2 cellular contexts compared by ENCODE assay signal in the genomic region with DNA sequence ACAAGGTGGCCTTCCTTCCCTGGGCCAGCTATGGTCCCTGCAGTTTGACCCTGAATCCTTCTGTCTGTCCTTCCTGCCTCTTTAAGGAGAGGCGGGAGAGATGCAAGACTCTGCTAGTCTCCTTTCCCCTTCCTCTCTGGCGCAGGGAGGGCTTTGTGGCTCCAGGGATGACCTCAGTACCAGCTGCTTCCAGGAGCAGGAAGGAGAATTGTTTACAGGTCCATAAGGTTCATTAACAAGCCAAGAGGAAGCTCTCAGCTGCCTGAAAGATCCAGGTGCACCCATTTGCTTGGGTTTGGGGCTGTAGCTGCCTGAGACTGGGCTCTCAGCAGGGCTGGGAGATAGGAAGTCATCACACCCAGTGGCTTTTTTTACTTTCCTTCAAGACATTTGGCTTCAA.
TF ChIP-seq lines count a peak whose summit lies in the region.

No MANE protein-coding gene starts in this region.

TF ChIP-seq in IMR-90, 13 proteins besides CTCF, POLR2A, EP300 and RAD21:
- TF ChIP-seq CHD1 (IDR thresholded peaks at IDR 0.05; ENCODE audit: low read depth, low read length) (no peak), SMC3 (IDR thresholded peaks at IDR 0.05; ENCODE audit: low read depth, low read length) (no peak), FOS (IDR thresholded peaks at IDR 0.05; ENCODE audit: low read depth, low read length) (no peak), NFE2L2 (IDR thresholded peaks at IDR 0.05; ENCODE audit: low read depth, low read length) (no peak), RFX5 (IDR thresholded peaks at IDR 0.05; ENCODE audit: low read depth, low read length) (no peak), RCOR1 (IDR thresholded peaks at IDR 0.05; ENCODE audit: insufficient replicate concordance, low read length) (no peak), MAFK (IDR thresholded peaks at IDR 0.05; ENCODE audit: low read depth, low read length) (no peak), ELK1 (IDR thresholded peaks at IDR 0.05; ENCODE audit: borderline replicate concordance, low read depth, low read length) (no peak), CEBPB (IDR thresholded peaks at IDR 0.05; ENCODE audit: low read depth, low read length) (no peak), BHLHE40 (IDR thresholded peaks at IDR 0.05; ENCODE audit: low read depth, low read length) (no peak), MAZ (IDR thresholded peaks at IDR 0.05; ENCODE audit: borderline replicate concordance, low read depth, low read length) (no peak), MXI1 (IDR thresholded peaks at IDR 0.05; ENCODE audit: borderline replicate concordance, low read depth, low read length) (no peak)
- TF ChIP-seq, protein P1, sequence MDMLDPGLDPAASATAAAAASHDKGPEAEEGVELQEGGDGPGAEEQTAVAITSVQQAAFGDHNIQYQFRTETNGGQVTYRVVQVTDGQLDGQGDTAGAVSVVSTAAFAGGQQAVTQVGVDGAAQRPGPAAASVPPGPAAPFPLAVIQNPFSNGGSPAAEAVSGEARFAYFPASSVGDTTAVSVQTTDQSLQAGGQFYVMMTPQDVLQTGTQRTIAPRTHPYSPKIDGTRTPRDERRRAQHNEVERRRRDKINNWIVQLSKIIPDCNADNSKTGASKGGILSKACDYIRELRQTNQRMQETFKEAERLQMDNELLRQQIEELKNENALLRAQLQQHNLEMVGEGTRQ (IDR thresholded peaks at IDR 0.05; ENCODE audit: low read depth, low read length) = no peak

TF ChIP-seq in WTC11, 78 proteins besides CTCF, POLR2A, EP300 and RAD21:
- TF ChIP-seq ZNF281 (CRISPR knock-in tag; IDR thresholded peaks at IDR 0.05) (no peak), ELF4 (CRISPR knock-in tag; IDR thresholded peaks at IDR 0.05; ENCODE audit: low read depth) (no peak), ZNF232 (CRISPR knock-in tag; IDR thresholded peaks at IDR 0.05) (no peak), TEAD1 (CRISPR knock-in tag; IDR thresholded peaks at IDR 0.05) (no peak), NR2C2 (CRISPR knock-in tag; IDR thresholded peaks at IDR 0.05) (no peak), SP1 (CRISPR knock-in tag; conservative IDR thresholded peaks at IDR 0.05) (no peak), ZNF121 (CRISPR knock-in tag; IDR thresholded peaks at IDR 0.05) (no peak), ATF6 (CRISPR knock-in tag; IDR thresholded peaks at IDR 0.05) (no peak), TP53 (CRISPR knock-in tag; IDR thresholded peaks at IDR 0.05) (no peak), FOXJ3 (CRISPR knock-in tag; IDR thresholded peaks at IDR 0.05; ENCODE audit: borderline replicate concordance) (no peak)
- TF ChIP-seq, protein P2, sequence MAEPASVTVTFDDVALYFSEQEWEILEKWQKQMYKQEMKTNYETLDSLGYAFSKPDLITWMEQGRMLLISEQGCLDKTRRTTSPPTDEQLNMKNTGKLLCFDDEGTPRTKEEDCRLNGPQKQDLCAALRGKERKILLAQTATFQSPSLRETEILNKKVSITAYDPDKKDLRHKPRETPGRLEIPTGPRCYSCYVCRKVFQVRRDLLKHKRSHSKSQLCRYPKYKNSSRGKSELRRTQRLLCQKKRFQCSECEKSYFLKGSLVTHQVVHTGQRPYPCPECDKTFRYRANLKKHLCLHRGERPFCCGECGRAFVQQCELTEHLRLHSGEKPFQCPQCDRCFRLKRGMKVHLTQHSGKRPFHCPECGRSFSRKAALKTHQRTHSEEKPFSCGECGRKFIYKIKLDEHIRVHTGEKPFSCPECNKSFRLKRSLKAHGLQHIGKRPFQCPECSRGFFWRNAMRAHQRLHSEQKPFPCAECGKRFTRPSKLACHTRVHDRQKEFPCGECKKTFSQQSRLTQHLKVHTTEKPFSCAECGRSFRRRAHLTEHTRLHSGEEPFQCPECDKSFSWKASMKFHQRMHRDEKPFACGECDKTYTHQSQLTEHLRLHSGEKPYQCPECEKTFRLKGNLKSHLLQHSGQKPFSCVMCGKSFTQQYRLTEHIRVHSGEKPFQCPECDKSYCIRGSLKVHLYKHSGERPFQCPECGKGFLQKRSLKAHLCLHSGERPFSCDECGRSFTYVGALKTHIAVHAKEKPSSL (CRISPR knock-in tag; conservative IDR thresholded peaks at IDR 0.05) = no peak
- TF ChIP-seq, protein P3, sequence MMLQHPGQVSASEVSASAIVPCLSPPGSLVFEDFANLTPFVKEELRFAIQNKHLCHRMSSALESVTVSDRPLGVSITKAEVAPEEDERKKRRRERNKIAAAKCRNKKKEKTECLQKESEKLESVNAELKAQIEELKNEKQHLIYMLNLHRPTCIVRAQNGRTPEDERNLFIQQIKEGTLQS (CRISPR knock-in tag; conservative IDR thresholded peaks at IDR 0.05) = no peak
TF ChIP-seq in WTC11: peak in this region for 0.
